23 cellular contexts compared by ENCODE assay signal in genomic region chr22:25210831-25211230, GRCh38. TPM values are rescaled to one million over a fixed set of nuclear protein-coding genes. Genes with fewer than 3 reads are reported as not detected.
"Had no signal": no experiment of that assay in that cellular context is flagged by ENCODE, and none has a peak within 500 bp of the region (broad histone marks: within the 10 kb centered on the region; RNA-seq: fewer than 3 reads in every experiment).

No MANE protein-coding gene starts in this region.

- H3K9me3 ChIP-seq: pancreas had no signal

- H3K27me3 Mint-ChIP-seq: progenitor cell of endocrine pancreas, type B pancreatic cell had no signal

- FAIRE-seq: colon, frontal cortex, islet of Langerhans, pancreas had no signal

- H3K36me3 Mint-ChIP-seq: natural killer cell, type B pancreatic cell had no signal

- H3K27me3 ChIP-seq: pancreas, uterus had no signal

- H3K4me1 ChIP-seq: pancreas, uterus had no signal

- H3K27ac Mint-ChIP-seq: natural killer cell, progenitor cell of endocrine pancreas, type B pancreatic cell had no signal

- H3K4me3 Mint-ChIP-seq: natural killer cell, neural crest cell, type B pancreatic cell had no signal

- H3K27ac ChIP-seq: heart right ventricle, pancreas, uterus had no signal

- H3K36me3 ChIP-seq: heart right ventricle, pancreas, uterus had no signal

- H3K9me3 Mint-ChIP-seq: natural killer cell, neural crest cell, type B pancreatic cell had no signal

- H3K4me1 Mint-ChIP-seq: natural killer cell, neural crest cell had no signal

- H3K4me2 ChIP-seq: smooth muscle cell had no signal

- H3K4me3 ChIP-seq: heart right ventricle, pancreas, smooth muscle cell, uterus had no signal

- DNase-seq: dermis blood vessel endothelial cell; erythroblast; heart right ventricle; hypothalamus; mammary epithelial cell; natural killer cell; occipital lobe; pancreas; right cardiac atrium; stimulated activated CD4-positive, alpha-beta T cell treated with anti-CD3 and anti-CD28 coated beads, Interleukin-2, amount 100 ng/mL, for 48 hours; stimulated activated naive CD4-positive, alpha-beta T cell treated with Interleukin-2 at 50 U/mL for 16 hours; uterus had no signal

- ATAC-seq: heart right ventricle, left lobe of liver, natural killer cell, pancreas, right cardiac atrium had no signal

RNA-seq across cellular contexts. Expression of gene CRYBB2, which starts 8.6 kb away (rescaled TPM):
- total RNA-seq: dermis blood vessel endothelial cell, fibroblast of lung, frontal cortex, heart right ventricle, left lobe of liver, mesenteric fat pad, mononuclear cell, natural killer cell, neural crest cell, occipital lobe, right cardiac atrium, smooth muscle cell, uterus had no signal
- polyA plus RNA-seq: fibroblast of lung, right cardiac atrium, smooth muscle cell had no signal

RNA-seq across cellular contexts. Expression of gene CRYBB3, which starts 11.2 kb away (rescaled TPM):
- total RNA-seq: dermis blood vessel endothelial cell, fibroblast of lung, frontal cortex, mammary epithelial cell, mesenteric fat pad, mononuclear cell, neural crest cell, occipital lobe, right cardiac atrium, smooth muscle cell, uterus had no signal
- polyA plus RNA-seq: fibroblast of lung, smooth muscle cell had no signal
